ENCODE assay signal across 9 cellular contexts in genomic region chr6:46325561-46326525, GRCh38.
DNase-seq lines count a peak whose midpoint lies in the region; ATAC-seq, FAIRE-seq and TF ChIP-seq lines count a peak whose summit lies in the region.
"Had no signal": no experiment of that assay in that cellular context is flagged by ENCODE, and none has a peak within 500 bp of the region (broad histone marks: within the 10 kb centered on the region; RNA-seq: fewer than 3 reads in every experiment).

No MANE protein-coding gene starts in this region.

- peak overlapping the region; percentile 27 to 83 (median 66) for H3K4me3 Mint-ChIP-seq in brain
- H3K4me3 Mint-ChIP-seq in T-helper 2 cell treated with Interferon-gamma antibody and Interleukin-4, amounts not matched to agents 5 μg/mL and 100 μg/mL, for 36 hours, result no peak overlapping the region

- no peaks in the 10 kb centered on the region for H3K27me3 ChIP-seq in MG63

- H3K27me3 Mint-ChIP-seq in brain, result peaks cover 4% of the 10 kb centered on the region
- peaks cover 15% of the 10 kb centered on the region for H3K27me3 Mint-ChIP-seq in T-helper 2 cell treated with Interferon-gamma antibody and Interleukin-4, amounts not matched to agents 5 μg/mL and 100 μg/mL, for 36 hours (ENCODE audit: low read depth)

- ATAC-seq in GM21447 (IDR thresholded peaks at IDR 0.05; ENCODE audit: unreplicated experiment), result no peak
- ATAC-seq: HCT116 had no signal

- TF ChIP-seq CTCF in brain (conservative IDR thresholded peaks at IDR 0.05), result no peak

- H3K36me3 ChIP-seq in MG63, result no peaks in the 10 kb centered on the region

- peak in 12 of 14 donors; percentile 9 to 63 (median 50) for DNase-seq in C1 segment of cervical spinal cord (lab: John Stamatoyannopoulos, UW)
- DNase-seq in MG63, result peak; percentile 28
- peak; percentile 60 for DNase-seq in middle frontal gyrus (ENCODE audit: extremely low spot score, low spot score)
- DNase-seq in GM12891 (ENCODE audit: insufficient read length, low spot score), result no peak
- no peak for DNase-seq in T-helper 2 cell treated with Interferon-gamma antibody and Interleukin-4, amounts not matched to agents 5 μg/mL and 100 μg/mL, for 36 hours (ENCODE audit: low spot score)
- DNase-seq in SIG-M5 treated with dmso at 0.1 percent for 504 hours (lab: John Stamatoyannopoulos, UW; ENCODE audit: unreplicated experiment), result no peak

- no peaks in the 10 kb centered on the region for H3K9me3 ChIP-seq in MG63

- H3K9me3 Mint-ChIP-seq in brain, result no peaks in the 10 kb centered on the region
- H3K9me3 Mint-ChIP-seq in T-helper 2 cell treated with Interferon-gamma antibody and Interleukin-4, amounts not matched to agents 5 μg/mL and 100 μg/mL, for 36 hours, result no peaks in the 10 kb centered on the region

- no peak for FAIRE-seq in GM12891 (lab: Jason Lieb, UNC)

- H3K4me3 ChIP-seq in MG63, result no peak overlapping the region

- no peaks in the 10 kb centered on the region for H3K36me3 Mint-ChIP-seq in brain
- H3K36me3 Mint-ChIP-seq in T-helper 2 cell treated with Interferon-gamma antibody and Interleukin-4, amounts not matched to agents 5 μg/mL and 100 μg/mL, for 36 hours (ENCODE audit: low read depth), result no peaks in the 10 kb centered on the region

- peak overlapping the region; percentile 13 to 93 (median 53) for H3K27ac Mint-ChIP-seq in brain
- no peak overlapping the region for H3K27ac Mint-ChIP-seq in T-helper 2 cell treated with Interferon-gamma antibody and Interleukin-4, amounts not matched to agents 5 μg/mL and 100 μg/mL, for 36 hours

- no peak for TF ChIP-seq POLR2A in GM12891 (IDR thresholded peaks at IDR 0.05; ENCODE audit: low read depth, low read length)

- peaks cover 71% of the 10 kb centered on the region for H3K4me1 Mint-ChIP-seq in brain
- peaks cover 2% of the 10 kb centered on the region for H3K4me1 Mint-ChIP-seq in T-helper 2 cell treated with Interferon-gamma antibody and Interleukin-4, amounts not matched to agents 5 μg/mL and 100 μg/mL, for 36 hours (ENCODE audit: low read depth)

TF ChIP-seq in GM12891, 5 proteins besides CTCF, POLR2A, EP300 and RAD21:
- TF ChIP-seq POLR2AphosphoS5 (IDR thresholded peaks at IDR 0.05; ENCODE audit: low read depth, low read length) (no peak), POU2F2 (IDR thresholded peaks at IDR 0.05; ENCODE audit: low read depth, low read length) (no peak), TAF1 (IDR thresholded peaks at IDR 0.05; ENCODE audit: low read depth, low read length) (no peak), SPI1 (IDR thresholded peaks at IDR 0.05; ENCODE audit: low read depth, low read length) (no peak), PAX5 (IDR thresholded peaks at IDR 0.05; ENCODE audit: insufficient read depth, low read length, severe bottlenecking) (no peak)

Comparison
In these comparisons a context has a peak if more than half of its experiments do, and no peak if none do; other contexts are left out.
1. DNase-seq: peak in C1 segment of cervical spinal cord (12 of 14), MG63 (single experiment) and middle frontal gyrus (single experiment); none in GM12891 (single experiment), T-helper 2 cell treated with Interferon-gamma antibody and Interleukin-4, amounts not matched to agents 5 μg/mL and 100 μg/mL, for 36 hours (single experiment) and SIG-M5 treated with dmso at 0.1 percent for 504 hours (single experiment).